In genomic region chr1:158084336-158084735, GRCh38 we compare ENCODE assay signal across 29 cellular contexts.
"Had no signal": no experiment of that assay in that cellular context is flagged by ENCODE, and none has a peak within 500 bp of the region (broad histone marks: within the 10 kb centered on the region; RNA-seq: fewer than 3 reads in every experiment).

No MANE protein-coding gene starts in this region.

- ATAC-seq: naive thymus-derived CD8-positive, alpha-beta T cell; natural killer cell treated with Interleukin-12 subunit alpha and Interleukin-12 subunit beta and Interleukin-15 and Interleukin-18, amount 100 ng/mL, for 72 hours; psoas muscle; right cardiac atrium; right lobe of liver; stimulated activated memory B cell treated with anti-CD40 and anti-IgM and Interleukin-4, amounts not matched to agents 10 μg/mL and 1 μg/mL and 100 μg/mL, for 72 hours; stimulated activated naive CD8-positive, alpha-beta T cell treated with anti-CD3 and anti-CD28 coated beads, Interleukin-15, amount 100 ng/mL, for 72 hours; stimulated activated naive CD8-positive, alpha-beta T cell treated with anti-CD3 and anti-CD28 coated beads, Interleukin-15, Interleukin-2, amounts not matched to agents 100 U/mL and 50 U/mL, for 24 hours had no signal

- H3K27ac Mint-ChIP-seq: naive thymus-derived CD8-positive, alpha-beta T cell; natural killer cell treated with Interleukin-12 subunit alpha and Interleukin-12 subunit beta and Interleukin-15 and Interleukin-18, amount 100 ng/mL, for 72 hours; nephron progenitor cell; neural progenitor cell; progenitor cell of endocrine pancreas; stimulated activated memory B cell treated with anti-CD40 and anti-IgM and Interleukin-4, amounts not matched to agents 10 μg/mL and 1 μg/mL and 100 μg/mL, for 72 hours; stimulated activated naive CD8-positive, alpha-beta T cell treated with anti-CD3 and anti-CD28 coated beads, Interleukin-15, amount 100 ng/mL, for 72 hours; type B pancreatic cell had no signal

- H3K27me3 Mint-ChIP-seq: naive thymus-derived CD8-positive, alpha-beta T cell; progenitor cell of endocrine pancreas; stimulated activated naive CD8-positive, alpha-beta T cell treated with anti-CD3 and anti-CD28 coated beads, Interleukin-15, amount 100 ng/mL, for 72 hours; type B pancreatic cell had no signal

- H3K4me1 Mint-ChIP-seq: naive thymus-derived CD8-positive, alpha-beta T cell; stimulated activated naive CD8-positive, alpha-beta T cell treated with anti-CD3 and anti-CD28 coated beads, Interleukin-15, amount 100 ng/mL, for 72 hours had no signal

- H3K9me3 Mint-ChIP-seq: naive thymus-derived CD8-positive, alpha-beta T cell; natural killer cell treated with Interleukin-12 subunit alpha and Interleukin-12 subunit beta and Interleukin-15 and Interleukin-18, amount 100 ng/mL, for 72 hours; nephron progenitor cell; neural progenitor cell; stimulated activated memory B cell treated with anti-CD40 and anti-IgM and Interleukin-4, amounts not matched to agents 10 μg/mL and 1 μg/mL and 100 μg/mL, for 72 hours; stimulated activated naive CD8-positive, alpha-beta T cell treated with anti-CD3 and anti-CD28 coated beads, Interleukin-15, amount 100 ng/mL, for 72 hours; type B pancreatic cell had no signal

- DNase-seq: naive thymus-derived CD8-positive, alpha-beta T cell; nephron progenitor cell; occipital lobe; ovary; psoas muscle; right cardiac atrium; right lobe of liver; sigmoid colon; small intestine; stimulated activated CD4-positive, alpha-beta T cell treated with anti-CD3 and anti-CD28 coated beads, Interleukin-12 subunit alpha, Interleukin-12 subunit beta, amount 100 ng/mL, for 4 hours; stimulated activated CD4-positive, alpha-beta T cell treated with anti-CD3 and anti-CD28 coated beads, Interleukin-1b, Interleukin-23, amount 100 ng/mL, for 48 hours; stimulated activated CD4-positive, alpha-beta T cell treated with anti-CD3 and anti-CD28 coated beads, Interleukin-4, amount 100 ng/mL, for 1 hour; stimulated activated CD4-positive, alpha-beta T cell treated with anti-CD3 and anti-CD28 coated beads, Interleukin-4, amount 100 ng/mL, for 4 hours; stimulated activated CD8-positive, alpha-beta memory T cell treated with anti-CD3 and anti-CD28 coated beads, Interleukin-4, amount 100 ng/mL, for 48 hours; stimulated activated naive CD4-positive, alpha-beta T cell; stimulated activated naive CD8-positive, alpha-beta T cell treated with anti-CD3 and anti-CD28 coated beads, Interleukin-15, amount 100 ng/mL, for 72 hours; stimulated activated naive CD8-positive, alpha-beta T cell treated with anti-CD3 and anti-CD28 coated beads, Interleukin-15, Interleukin-2, amounts not matched to agents 100 U/mL and 50 U/mL, for 24 hours; substantia nigra; testis; tibial artery; transverse colon had no signal

- H3K4me1 ChIP-seq: neural progenitor cell, parathyroid adenoma, psoas muscle, right lobe of liver, sigmoid colon, suprapubic skin, testis, tibial artery, transverse colon, vagina had no signal

- H3K27ac ChIP-seq: neural progenitor cell, ovary, parathyroid adenoma, psoas muscle, right lobe of liver, sigmoid colon, suprapubic skin, testis, tibial artery, transverse colon, vagina had no signal

- H3K4me3 Mint-ChIP-seq: naive thymus-derived CD8-positive, alpha-beta T cell; natural killer cell treated with Interleukin-12 subunit alpha and Interleukin-12 subunit beta and Interleukin-15 and Interleukin-18, amount 100 ng/mL, for 72 hours; nephron progenitor cell; neural progenitor cell; stimulated activated memory B cell treated with anti-CD40 and anti-IgM and Interleukin-4, amounts not matched to agents 10 μg/mL and 1 μg/mL and 100 μg/mL, for 72 hours; stimulated activated naive CD8-positive, alpha-beta T cell treated with anti-CD3 and anti-CD28 coated beads, Interleukin-15, amount 100 ng/mL, for 72 hours; type B pancreatic cell had no signal

- H3K36me3 ChIP-seq: ovary, right lobe of liver, transverse colon had no signal

- H3K36me3 Mint-ChIP-seq: naive thymus-derived CD8-positive, alpha-beta T cell; natural killer cell treated with Interleukin-12 subunit alpha and Interleukin-12 subunit beta and Interleukin-15 and Interleukin-18, amount 100 ng/mL, for 72 hours; stimulated activated memory B cell treated with anti-CD40 and anti-IgM and Interleukin-4, amounts not matched to agents 10 μg/mL and 1 μg/mL and 100 μg/mL, for 72 hours had no signal

- H3K9me3 ChIP-seq: ovary, psoas muscle, right lobe of liver, sigmoid colon, suprapubic skin, testis, tibial artery, transverse colon, vagina had no signal

- H3K4me3 ChIP-seq: neural progenitor cell, ovary, psoas muscle, right lobe of liver, sigmoid colon, suprapubic skin, testis, tibial artery, transverse colon, vagina had no signal

- H3K27me3 ChIP-seq: neural progenitor cell, ovary, right lobe of liver, sigmoid colon, suprapubic skin, testis, tibial artery, transverse colon, vagina had no signal
